ENCODE assay signal across 8 cellular contexts in the genomic region with DNA sequence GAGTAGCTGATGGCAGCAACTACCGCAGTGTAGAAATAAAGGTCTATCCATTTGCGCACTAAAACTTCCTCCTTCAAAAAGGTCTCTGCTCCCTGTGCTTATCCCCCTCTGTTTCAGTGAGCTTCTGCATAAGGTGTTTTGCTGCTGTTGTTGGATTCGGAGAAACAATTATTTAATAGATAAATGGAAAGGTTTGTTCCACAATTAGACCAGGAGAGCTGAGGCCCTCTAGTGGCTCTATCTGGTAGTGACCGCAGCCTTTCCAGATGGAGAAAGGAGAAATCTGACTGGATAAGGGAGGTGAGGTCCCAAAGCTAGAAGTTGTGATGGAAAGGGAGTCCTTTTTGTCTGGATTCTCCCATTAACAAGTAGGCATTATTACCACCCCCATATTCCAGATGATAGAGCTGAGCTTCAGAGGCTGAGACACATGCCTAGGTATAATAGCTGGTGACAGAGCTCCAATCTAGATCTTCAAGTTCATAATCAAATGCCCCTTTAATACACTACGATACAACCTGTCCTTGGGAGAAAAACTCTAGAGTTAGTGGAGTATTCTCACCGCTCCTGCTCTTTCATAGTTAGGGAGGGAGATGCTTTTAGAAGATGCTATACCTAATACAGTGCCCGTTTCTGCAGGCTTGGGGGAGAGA. TPM values are rescaled to one million over a fixed set of nuclear protein-coding genes. Genes with fewer than 3 reads are reported as not detected.
DNase-seq lines count a peak whose midpoint lies in the region; ATAC-seq and TF ChIP-seq lines count a peak whose summit lies in the region.

No MANE protein-coding gene starts in this region.

- TF ChIP-seq POLR2A in spleen (IDR thresholded peaks at IDR 0.05) = no peak

- DNase-seq in Caki2 (ENCODE audit: low read depth) (peak; percentile 39), NCI-H510A (lab: John Stamatoyannopoulos, UW) (peak; percentile 2), left ventricle myocardium superior (peak; percentile 31), spleen (no peak), Ammon's horn (ENCODE audit: low spot score) (no peak)
- DNase-seq in activated naive CD4-positive, alpha-beta T cell treated with Interleukin-2 at 50 U/mL for 16 hours = peak; percentile 26

- in situ Hi-C loops in Caki2 (cut with HindIII; ENCODE audit: low pct_unique_long_range_greater_than_20kb, low sequenced_read_pairs) = no loop called here

- H3K27ac ChIP-seq in spleen = no peak overlapping the region

- TF ChIP-seq CTCF in spleen (IDR thresholded peaks at IDR 0.05 in 8 of 11, conservative IDR thresholded peaks at IDR 0.05 in 3 of 11) = peak; percentile 23 to 78 (median 68)

- H3K4me3 ChIP-seq in spleen = no peak overlapping the region

- intact Hi-C loops in left ventricle myocardium superior (cut with micrococcal nuclease) (loop anchor here (10.0 kb wide), 1 partner anchor 888 kb away; no protein-coding TSS in a partner anchor), spleen (cut with DNase I; ENCODE audit: low total_unique reads) (loop anchor here (5.0 kb wide), 1 partner anchor 885 kb away; no protein-coding TSS in a partner anchor)

- H3K36me3 ChIP-seq in spleen = no peaks in the 10 kb centered on the region

- H3K4me1 ChIP-seq in spleen = peaks cover 0 to 2% (median 0%) of the 10 kb centered on the region in 6 donors

- peaks cover 0 to 20% (median 12%) of the 10 kb centered on the region in 7 donors for H3K27me3 ChIP-seq in spleen (replicated peaks in 1 of 7)

- H3K9me3 ChIP-seq in spleen = no peaks in the 10 kb centered on the region

- 48 to 58% (median 52%) methylated on average over 7 of the region's 7 CpGs for WGBS in spleen, 5 donors

- ATAC-seq in GM19328 (IDR thresholded peaks at IDR 0.05; ENCODE audit: unreplicated experiment) (peak; percentile 63), left ventricle myocardium superior (no peak), HG02884 (IDR thresholded peaks at IDR 0.05; ENCODE audit: unreplicated experiment) (no peak)

RNA-seq across cellular contexts. Expression of a gene that starts 5.1 kb away (rescaled TPM):
- total RNA-seq in Caki2 (2014; rRNA removed; shearing (Covaris generic); ENCODE audit: low replicate concordance) = 0.30 and 0.81 TPM in 2 replicates
- total RNA-seq in left ventricle myocardium superior = not detected
- under 1 TPM in 1 of 7 donors, not detected in 6; 0.09 TPM for total RNA-seq in spleen
- under 1 TPM in 1 of 3 donors, not detected in 2; 0.02 TPM for polyA plus RNA-seq in spleen

Comparison
In these comparisons a context has a peak if more than half of its experiments do, and no peak if none do; other contexts are left out.
1. DNase-seq: peak in Caki2 (single experiment), NCI-H510A (single experiment), activated naive CD4-positive, alpha-beta T cell treated with Interleukin-2 at 50 U/mL for 16 hours (single experiment) and left ventricle myocardium superior (single experiment); none in spleen (single experiment) and Ammon's horn (single experiment).